23 cellular contexts compared by ENCODE assay signal in genomic region chr20:51705400-51705799, GRCh38.
A peak's percentile ranks its signal among the peaks of the same experiment; 100 is the strongest.
DNase-seq lines count a peak whose midpoint lies in the region; ATAC-seq, FAIRE-seq and TF ChIP-seq lines count a peak whose summit lies in the region.
"Had no signal": no experiment of that assay in that cellular context is flagged by ENCODE, and none has a peak within 500 bp of the region (broad histone marks: within the 10 kb centered on the region; RNA-seq: fewer than 3 reads in every experiment).

No MANE protein-coding gene starts in this region.

- H3K23me2 ChIP-seq in H9 (ENCODE audit: insufficient read length, low read depth, low read length, poor library complexity, severe bottlenecking) = peaks cover 1% of the 10 kb centered on the region

- H4K20me1 ChIP-seq in H9 (ENCODE audit: control insufficient read depth, insufficient read depth, insufficient read length) = no peaks in the 10 kb centered on the region

- no peak for ATAC-seq in WTC11
- ATAC-seq: A549 had no signal

- intact Hi-C loops in Caco-2 (cut with micrococcal nuclease; ENCODE audit: unreplicated experiment) = loop anchor here (2.0 kb wide), 1 partner anchor 17 kb away; no protein-coding TSS in a partner anchor

- H3K56ac ChIP-seq in H9 (ENCODE audit: insufficient read length, low read depth, low read length) = no peak overlapping the region

- H3K36me3 ChIP-seq in Caco-2 (ENCODE audit: control insufficient read depth, insufficient read depth, low read length) = peaks cover 2% of the 10 kb centered on the region

- no peak overlapping the region for H2AFZ ChIP-seq in H9 (ENCODE audit: low read length)

- no peaks in the 10 kb centered on the region for H3K27me3 Mint-ChIP-seq in Caco-2 (ENCODE audit: insufficient read depth, unreplicated experiment)
- no peaks in the 10 kb centered on the region for H3K27me3 Mint-ChIP-seq in H9 (ENCODE audit: low read depth)
- H3K27me3 Mint-ChIP-seq in WTC11 (ENCODE audit: low read depth) = no peaks in the 10 kb centered on the region

- no peaks in the 10 kb centered on the region for H3K79me2 ChIP-seq in H9 (ENCODE audit: insufficient read depth, low read length)

- H2BK12ac ChIP-seq in H9 (ENCODE audit: insufficient read length, low read depth, low read length) = no peak overlapping the region

- H3K79me1 ChIP-seq in H9 (ENCODE audit: insufficient read depth, low read depth, low read length, poor library complexity, severe bottlenecking) = no peaks in the 10 kb centered on the region

- H3K27me3 ChIP-seq in Caco-2 (replicated peaks; ENCODE audit: control insufficient read depth, insufficient read depth, low read length) (no peaks in the 10 kb centered on the region), H9 (ENCODE audit: insufficient read depth, low read length) (no peaks in the 10 kb centered on the region)

- WGBS in H9 (ENCODE audit: extremely low coverage, insufficient read length, low lambda C conversion rate) = no CpG with 5 or more reads among the region's 4 CpGs

- H3K23ac ChIP-seq in H9 (ENCODE audit: insufficient read length, low read depth, low read length) = no peak overlapping the region

- POLR2A ChIA-PET in Caco-2 (lab: Charles Lee) = no interaction called here
- POLR2A ChIA-PET in WTC11 (lab: Charles Lee) = no interaction called here

- H3K4me3 ChIP-seq in Caco-2 (ENCODE audit: low read depth, low read length) = no peak overlapping the region
- H3K4me3 ChIP-seq: A549 had no signal

- H3K9me3 ChIP-seq in Caco-2 (no peaks in the 10 kb centered on the region), H9 (ENCODE audit: control insufficient read depth, low read depth, low read length) (no peaks in the 10 kb centered on the region)
- H3K9me3 ChIP-seq: A549 had no signal

- no peak overlapping the region for H4K5ac ChIP-seq in H9 (ENCODE audit: insufficient read length, low read depth, low read length)

- H3K9me3 Mint-ChIP-seq in Caco-2 (ENCODE audit: unreplicated experiment) = no peaks in the 10 kb centered on the region
- no peaks in the 10 kb centered on the region for H3K9me3 Mint-ChIP-seq in H9
- H3K9me3 Mint-ChIP-seq in WTC11 = no peaks in the 10 kb centered on the region

- no peak overlapping the region for H3K27ac ChIP-seq in H9 (ENCODE audit: insufficient read length, low read depth, low read length)

- DNase-seq in Caco-2 = no peak
- DNase-seq in H9 = no peak
- DNase-seq in WTC11 (ENCODE audit: low spot score) = no peak
- DNase-seq in amniotic stem cell (lab: John Stamatoyannopoulos, UW) = no peak
- no peak for DNase-seq in NCI-H446 (lab: John Stamatoyannopoulos, UW)
- DNase-seq in islet precursor cell = no peak
- no peak for DNase-seq in NCI-H345 treated with DMSO at 0.1 percent for 48 hours (lab: John Stamatoyannopoulos, UW; ENCODE audit: unreplicated experiment)
- DNase-seq: EL, GF-D8, KBM-7, MM.1S, NCI-H1048, NCI-H1436 treated with DMSO at 0.1 percent for 48 hours, NCI-H2171 treated with DMSO at 0.1 percent for 48 hours, NCI-H446 treated with DMSO at 0.1 percent for 48 hours, NCI-H526 treated with DMSO at 0.1 percent for 48 hours, Right ventricle myocardium superior had no signal

- no peak overlapping the region for H3K4ac ChIP-seq in H9 (ENCODE audit: low read depth, low read length)

- no peak overlapping the region for H3K9ac ChIP-seq in H9 (ENCODE audit: extremely low read depth, insufficient read length, low read length)

- no peak overlapping the region for H3K18ac ChIP-seq in H9 (ENCODE audit: insufficient read length, low read depth, low read length)

- H3K4me1 Mint-ChIP-seq in Caco-2 (ENCODE audit: low read depth, unreplicated experiment) (peaks cover 59% of the 10 kb centered on the region), H9 (peaks cover 65 to 73% of the 10 kb centered on the region in 2 experiments), WTC11 (peaks cover 75% of the 10 kb centered on the region)
- H3K4me1 Mint-ChIP-seq: B cell had no signal

- no peak overlapping the region for H3T11ph ChIP-seq in H9 (ENCODE audit: low read length)

- no peak overlapping the region for H2BK20ac ChIP-seq in H9 (ENCODE audit: low read depth, low read length, poor library complexity, severe bottlenecking)

- no peak for TF ChIP-seq CTCF in Caco-2 (IDR thresholded peaks at IDR 0.05; ENCODE audit: insufficient read depth in 1 of 2, low read depth in 1 of 2, low read length in 1 of 2, severe bottlenecking in 1 of 2, unreplicated experiment in 1 of 2)
- no peak for TF ChIP-seq CTCF in H9 (conservative IDR thresholded peaks at IDR 0.05)
- no peak for TF ChIP-seq CTCF in WTC11 (IDR thresholded peaks at IDR 0.05)

- peaks cover 61% of the 10 kb centered on the region for H3K4me1 ChIP-seq in Caco-2
- H3K4me1 ChIP-seq in H9 (ENCODE audit: insufficient read depth, low read length) = peaks cover 14% of the 10 kb centered on the region; the same call in 1 of the 2 replicates

- BruUV-seq in Caco-2 (replicated peaks; lab: Mats Ljungman, UMichigan) = no TSS peak

- H3K4me3 Mint-ChIP-seq in Caco-2 (ENCODE audit: unreplicated experiment) (no peak overlapping the region), H9 (no peak overlapping the region; a peak in 1 of 5 replicates), WTC11 (peak overlapping the region; percentile 18)
- H3K4me3 Mint-ChIP-seq: B cell, CD14-positive monocyte had no signal

- H2AK5ac ChIP-seq in H9 (ENCODE audit: insufficient read length, low read length) = no peak overlapping the region

- H2BK15ac ChIP-seq in H9 (ENCODE audit: low read depth, low read length) = no peak overlapping the region

- peak overlapping the region; percentile 0 for H3K4me2 ChIP-seq in H9 (ENCODE audit: insufficient read depth, insufficient read length, low read length)
- H3K4me2 ChIP-seq: A549 had no signal

- H3K14ac ChIP-seq in H9 (ENCODE audit: insufficient read depth, low read length) = no peak overlapping the region

- no peak overlapping the region for H2BK120ac ChIP-seq in H9 (ENCODE audit: low read depth, low read length, poor library complexity, severe bottlenecking)

- H2BK5ac ChIP-seq in H9 (ENCODE audit: insufficient read length, low read length) = no peak overlapping the region

- CTCF ChIA-PET in Caco-2 (lab: Charles Lee) = interaction anchor here (1.1 kb wide), 1 partner anchor 38 kb away, joined by 4 read pairs; no protein-coding TSS in a partner anchor
- CTCF ChIA-PET in WTC11 (lab: Charles Lee) = interaction anchor here (0.9 to 1.2 kb wide), 2 partner anchors 59 to 83 kb away, joined by 3 read pairs; no protein-coding TSS in a partner anchor

- peaks cover 36% of the 10 kb centered on the region for H3K36me3 Mint-ChIP-seq in Caco-2 (ENCODE audit: insufficient read depth, unreplicated experiment)
- H3K36me3 Mint-ChIP-seq in H9 (ENCODE audit: insufficient read depth in 1 of 3, low read depth in 3 of 3) = no peaks in the 10 kb centered on the region; a peak in 1 of 7 replicates
- H3K36me3 Mint-ChIP-seq in WTC11 = no peaks in the 10 kb centered on the region
- H3K36me3 Mint-ChIP-seq: CD14-positive monocyte had no signal

- H3K27ac Mint-ChIP-seq in Caco-2 (ENCODE audit: unreplicated experiment) (peak overlapping the region; percentile 0), H9 (peak overlapping the region in 2 of 3 experiments; percentile 67 to 74; a peak in 5 of 7 replicates), WTC11 (peak overlapping the region; percentile 62)
- H3K27ac Mint-ChIP-seq: B cell, CD14-positive monocyte had no signal

- FAIRE-seq in islet of Langerhans (lab: Jason Lieb, UNC) = peak; percentile 53
- FAIRE-seq: A549, GM19239, RCC 7860 had no signal

- no peak overlapping the region for H4K91ac ChIP-seq in H9 (ENCODE audit: insufficient read length, low read depth, low read length)

- no peak overlapping the region for H4K8ac ChIP-seq in H9 (replicated peaks; ENCODE audit: insufficient read length, low read depth, low read length)

TF ChIP-seq in WTC11, 78 proteins besides CTCF, POLR2A, EP300 and RAD21:
- no peak for TF ChIP-seq SOX15 (CRISPR knock-in tag; IDR thresholded peaks at IDR 0.05)
- TF ChIP-seq TEAD1 (CRISPR knock-in tag; IDR thresholded peaks at IDR 0.05) = peak; percentile 76; the same call in 1 of the 2 replicates
- TF ChIP-seq NR3C1 (CRISPR knock-in tag; conservative IDR thresholded peaks at IDR 0.05; ENCODE audit: low read depth) = no peak
- TF ChIP-seq ZNF263 (CRISPR knock-in tag; IDR thresholded peaks at IDR 0.05; ENCODE audit: low read depth) = no peak
- TF ChIP-seq ZNF416 (CRISPR knock-in tag; IDR thresholded peaks at IDR 0.05) = no peak
- TF ChIP-seq ATF2 (CRISPR knock-in tag; IDR thresholded peaks at IDR 0.05; ENCODE audit: borderline replicate concordance, low read depth) = no peak
TF ChIP-seq in WTC11: peak in this region for 1.

Comparison
In these comparisons a context has a peak if more than half of its experiments do, and no peak if none do; other contexts are left out.
1. H3K27ac Mint-ChIP-seq: peak in every context shown above with its lines; median percentile 70 in H9; 62 in WTC11; 0 in Caco-2.